Comparison of ENCODE assay signal across 8 cellular contexts in the genomic region with DNA sequence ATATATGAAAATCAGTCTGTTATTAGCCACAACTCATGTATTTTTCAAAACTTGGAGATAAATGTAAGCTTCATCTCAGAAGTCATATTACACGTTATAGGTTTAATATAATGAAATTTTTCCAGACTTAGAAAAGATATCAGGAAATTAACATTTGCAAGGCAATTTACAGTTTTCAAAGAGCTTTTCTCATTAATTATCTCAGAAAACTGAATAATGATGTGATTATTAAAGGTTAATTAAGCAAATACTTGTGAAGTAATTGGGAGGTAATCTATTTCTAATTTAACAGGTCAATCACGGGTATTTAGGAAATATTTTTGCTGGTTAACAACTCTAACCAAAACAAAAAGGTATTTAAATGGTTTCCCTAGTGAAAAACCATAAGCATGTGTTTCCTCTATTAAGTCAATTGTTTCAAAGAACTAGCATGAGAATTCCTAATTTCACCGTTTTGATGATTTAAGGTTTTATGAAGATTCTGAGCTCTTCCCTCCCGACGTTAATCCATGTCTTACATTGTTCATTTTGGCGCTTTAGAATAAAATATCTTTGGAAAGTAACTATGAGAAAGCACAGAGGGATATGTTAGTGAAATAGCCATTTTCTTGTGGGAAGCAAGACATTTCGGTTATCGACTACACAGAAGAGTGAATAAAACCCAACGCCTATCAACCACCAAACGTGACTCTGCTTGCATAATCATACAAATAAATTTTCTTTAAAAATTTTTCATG. TPM values are rescaled to one million over a fixed set of nuclear protein-coding genes. Genes with fewer than 3 reads are reported as not detected.
DNase-seq lines count a peak whose midpoint lies in the region; ATAC-seq, FAIRE-seq and TF ChIP-seq lines count a peak whose summit lies in the region.

No MANE protein-coding gene starts in this region.

- H3K4me3 ChIP-seq in stomach = peak overlapping the region; percentile 86 to 94 (median 88)

- H3K4me1 Mint-ChIP-seq in activated naive CD8-positive, alpha-beta T cell treated with anti-CD3 and anti-CD28 coated beads for 36 hours = peaks cover 12% of the 10 kb centered on the region

- TF ChIP-seq CTCF in stomach (IDR thresholded peaks at IDR 0.05) = no peak

- H3K36me3 ChIP-seq in stomach = no peaks in the 10 kb centered on the region

- peak; percentile 84 for FAIRE-seq in islet of Langerhans (lab: Jason Lieb, UNC)

- H3K36me3 Mint-ChIP-seq in activated naive CD8-positive, alpha-beta T cell treated with anti-CD3 and anti-CD28 coated beads for 36 hours = no peaks in the 10 kb centered on the region

- H3K4me1 ChIP-seq in stomach = peaks cover 7 to 38% (median 22%) of the 10 kb centered on the region in 4 donors

- H3K27me3 ChIP-seq in stomach = peaks cover 0 to 21% (median 0%) of the 10 kb centered on the region in 3 donors

- peak; percentile 9 for DNase-seq in NCI-H446 treated with DMSO at 0.1 percent for 48 hours (lab: John Stamatoyannopoulos, UW)
- DNase-seq in NCI-H446 (lab: John Stamatoyannopoulos, UW) = no peak
- no peak for DNase-seq in activated naive CD8-positive, alpha-beta T cell treated with anti-CD3 and anti-CD28 coated beads for 36 hours
- DNase-seq in stomach = no peak
- no peak for DNase-seq in KG1 (lab: John Stamatoyannopoulos, UW)

- peak overlapping the region; percentile 90 to 98 (median 96) for H3K27ac ChIP-seq in stomach

- TF ChIP-seq EP300 in stomach (IDR thresholded peaks at IDR 0.05) = no peak

- peaks cover 37% of the 10 kb centered on the region for H3K27me3 Mint-ChIP-seq in activated naive CD8-positive, alpha-beta T cell treated with anti-CD3 and anti-CD28 coated beads for 36 hours

- no peak for ATAC-seq in HG02970 (IDR thresholded peaks at IDR 0.05; ENCODE audit: low FRiP score, unreplicated experiment)
- no peak for ATAC-seq in HG03460 (IDR thresholded peaks at IDR 0.05; ENCODE audit: unreplicated experiment)

- H3K9me3 ChIP-seq in stomach = no peaks in the 10 kb centered on the region

- H3K27ac Mint-ChIP-seq in activated naive CD8-positive, alpha-beta T cell treated with anti-CD3 and anti-CD28 coated beads for 36 hours = no peak overlapping the region

- peak overlapping the region; percentile 72 for H3K4me3 Mint-ChIP-seq in activated naive CD8-positive, alpha-beta T cell treated with anti-CD3 and anti-CD28 coated beads for 36 hours

- no peaks in the 10 kb centered on the region for H3K9me3 Mint-ChIP-seq in activated naive CD8-positive, alpha-beta T cell treated with anti-CD3 and anti-CD28 coated beads for 36 hours

- intact Hi-C loops in stomach (cut with DNase I; ENCODE audit: low total_unique reads) = no loop called here

- 27 to 32% (median 28%) methylated on average over 10 of the region's 10 CpGs for WGBS in stomach, 5 donors

- no peak for TF ChIP-seq POLR2A in stomach (IDR thresholded peaks at IDR 0.05)

RNA-seq across cellular contexts. Expression of gene NEO1, which starts 1.5 kb away (rescaled TPM):
- 1 to 10 TPM; 4.1 to 4.7 TPM for total RNA-seq in activated naive CD8-positive, alpha-beta T cell treated with anti-CD3 and anti-CD28 coated beads for 36 hours
- 100 to 1,000 TPM in 1 of 5 donors, 10 to 100 TPM in 4; 10.7 to 182 (median 53.9) TPM for total RNA-seq in stomach
- polyA plus RNA-seq in stomach = 1 to 10 TPM; 4.7 to 7.2 (median 6.7) TPM
